Comparison of ENCODE assay signal across 8 cellular contexts in the genomic region with DNA sequence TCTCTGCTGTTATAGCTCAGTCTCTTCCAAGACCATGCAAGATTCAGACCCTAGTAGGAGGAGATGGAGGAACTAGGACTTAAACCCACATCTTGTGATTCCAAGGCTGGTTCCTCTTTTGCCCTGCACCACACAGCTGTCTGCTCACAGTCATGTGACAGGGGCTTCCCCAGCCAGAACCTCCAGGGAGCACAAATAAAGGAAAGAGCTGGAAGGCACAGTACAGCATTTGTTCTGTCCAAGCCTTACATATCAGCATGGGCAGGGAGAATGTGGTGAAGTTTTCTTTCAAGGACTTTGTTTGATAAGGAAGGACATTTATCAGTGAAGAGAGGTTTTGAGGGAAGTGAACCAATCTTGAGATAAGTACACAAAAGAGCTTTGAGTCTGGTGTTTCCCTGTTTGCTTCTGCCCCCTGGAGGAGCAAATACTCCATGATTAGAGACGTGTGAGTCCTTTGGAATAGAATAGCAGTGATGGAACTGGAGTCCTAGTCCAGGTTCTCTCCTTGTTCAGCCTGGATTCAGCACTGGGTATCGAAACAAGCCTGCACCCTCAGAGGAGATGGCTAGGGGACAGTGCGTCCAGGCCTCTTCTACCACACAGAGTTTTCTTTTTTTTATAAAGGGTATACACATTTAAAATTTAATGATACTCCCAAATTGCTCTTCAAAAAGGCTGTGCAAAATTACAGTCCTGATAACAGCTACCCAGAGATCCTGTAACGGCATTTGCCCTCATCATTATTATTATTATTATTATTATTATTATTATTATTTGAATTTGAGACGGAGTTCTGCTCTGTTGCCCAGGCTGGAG. TPM values are rescaled to one million over a fixed set of nuclear protein-coding genes. Genes with fewer than 3 reads are reported as not detected.
A peak's percentile ranks its signal among the peaks of the same experiment; 100 is the strongest.
DNase-seq lines count a peak whose midpoint lies in the region; ATAC-seq and TF ChIP-seq lines count a peak whose summit lies in the region.

No MANE protein-coding gene starts in this region.

- H3K4me1 Mint-ChIP-seq in activated naive CD8-positive, alpha-beta T cell treated with anti-CD3 and anti-CD28 coated beads, Interleukin-2, amount 10 ng/mL, durations not matched to agents 7 days and 5 days, result peaks cover 9% of the 10 kb centered on the region

- H3K4me3 Mint-ChIP-seq in activated naive CD8-positive, alpha-beta T cell treated with anti-CD3 and anti-CD28 coated beads, Interleukin-2, amount 10 ng/mL, durations not matched to agents 7 days and 5 days, result peak overlapping the region; percentile 17

- H3K4me2 ChIP-seq in parathyroid adenoma (ENCODE audit: low read length), result peak overlapping the region; percentile 26

- H3K9me3 ChIP-seq in HUES64 (ENCODE audit: insufficient read depth, low read depth, low read length) (no peaks in the 10 kb centered on the region), Panc1 (ENCODE audit: control insufficient read depth, insufficient read depth, low read depth, low read length) (no peaks in the 10 kb centered on the region), parathyroid adenoma (ENCODE audit: control insufficient read depth, low read length) (no peaks in the 10 kb centered on the region)

- WGBS in HUES64, result 63% methylated on average over 3 of the region's 5 CpGs

- H3K4me1 ChIP-seq in HUES64 (ENCODE audit: insufficient read depth, low read length), result peaks cover 5% of the 10 kb centered on the region
- peaks cover 8% of the 10 kb centered on the region for H3K4me1 ChIP-seq in Panc1 (ENCODE audit: control insufficient read depth, insufficient read depth, low read length)
- H3K4me1 ChIP-seq in parathyroid adenoma, result no peaks in the 10 kb centered on the region

- no peaks in the 10 kb centered on the region for H3K27me3 Mint-ChIP-seq in activated naive CD8-positive, alpha-beta T cell treated with anti-CD3 and anti-CD28 coated beads, Interleukin-2, amount 10 ng/mL, durations not matched to agents 7 days and 5 days

- no peaks in the 10 kb centered on the region for H3K9me3 Mint-ChIP-seq in activated naive CD8-positive, alpha-beta T cell treated with anti-CD3 and anti-CD28 coated beads, Interleukin-2, amount 10 ng/mL, durations not matched to agents 7 days and 5 days

- H2AFZ ChIP-seq in parathyroid adenoma, result no peak overlapping the region

- H3K36me3 Mint-ChIP-seq in activated naive CD8-positive, alpha-beta T cell treated with anti-CD3 and anti-CD28 coated beads, Interleukin-2, amount 10 ng/mL, durations not matched to agents 7 days and 5 days, result peaks cover 25% of the 10 kb centered on the region

- intact Hi-C loops in Panc1 (cut with micrococcal nuclease; ENCODE audit: unreplicated experiment), result no loop called here
- intact Hi-C loops in Right ventricle myocardium superior (cut with DNase I), result loop anchor here (5.0 to 10.0 kb wide), 2 partner anchors 41 to 84 kb away; partner anchors contain the start of genes CFLAR, HYCC2 and NDUFB3

- DNase-seq in NCI-H2107 treated with DMSO at 0.1 percent for 48 hours (lab: John Stamatoyannopoulos, UW; ENCODE audit: unreplicated experiment) (peak; percentile 51), NCI-H2107 (lab: John Stamatoyannopoulos, UW) (no peak), Panc1 (ENCODE audit: low read depth, low spot score) (peak; percentile 67), Right ventricle myocardium superior (peak; percentile 77)
- no peak for DNase-seq in activated naive CD8-positive, alpha-beta T cell treated with anti-CD3 and anti-CD28 coated beads, Interleukin-2, amount 10 ng/mL, durations not matched to agents 7 days and 5 days

- H3K4me3 ChIP-seq in HUES64 (ENCODE audit: low read length) (no peak overlapping the region), Panc1 (ENCODE audit: low read depth in 2 of 2, low read length in 2 of 2) (no peak overlapping the region), parathyroid adenoma (ENCODE audit: low read depth, low read length) (peak overlapping the region; percentile 26)

- CTCF ChIA-PET in Panc1 (lab: Charles Lee), result interaction anchor here (0.6 to 1.4 kb wide), 9 partner anchors 36 to 253 kb away, joined by 3 to 9 read pairs (median 4); partner anchors contain the start of genes CFLAR and FLACC1

- ATAC-seq in GM21576 (IDR thresholded peaks at IDR 0.05; ENCODE audit: unreplicated experiment) (peak; percentile 93), Panc1 (peak; percentile 92), Right ventricle myocardium superior (ENCODE audit: poor library complexity) (peak; percentile 80)
- peak; percentile 87 for ATAC-seq in activated naive CD8-positive, alpha-beta T cell treated with anti-CD3 and anti-CD28 coated beads, Interleukin-2, amount 10 ng/mL, durations not matched to agents 7 days and 5 days (ENCODE audit: low read depth)

- BruUV-seq in Panc1 (replicated peaks; lab: Mats Ljungman, UMichigan), result no TSS peak

- peak; percentile 79 for TF ChIP-seq CTCF in Panc1 (IDR thresholded peaks at IDR 0.05)
- peak; percentile 46 for TF ChIP-seq CTCF in parathyroid adenoma (IDR thresholded peaks at IDR 0.05)

- no peaks in the 10 kb centered on the region for H3K79me2 ChIP-seq in parathyroid adenoma

- H3K27ac ChIP-seq in HUES64 (ENCODE audit: low read depth, low read length) (no peak overlapping the region), Panc1 (ENCODE audit: low read length) (peak overlapping the region; percentile 45; the same call in 1 of the 2 replicates), parathyroid adenoma (no peak overlapping the region)

- H3K9ac ChIP-seq in HUES64 (ENCODE audit: low read depth, low read length) (peak overlapping the region; percentile 41; the same call in 1 of the 2 replicates), parathyroid adenoma (no peak overlapping the region)

- H3K36me3 ChIP-seq in HUES64 (ENCODE audit: insufficient read depth, low read length) (peaks cover 10% of the 10 kb centered on the region), Panc1 (ENCODE audit: control insufficient read depth, insufficient read depth, low read length) (peaks cover 6% of the 10 kb centered on the region), parathyroid adenoma (ENCODE audit: control insufficient read depth, insufficient read depth, low read length) (no peaks in the 10 kb centered on the region)

- no peaks in the 10 kb centered on the region for H3K27me3 ChIP-seq in HUES64 (ENCODE audit: insufficient read depth, low read length)
- H3K27me3 ChIP-seq in Panc1 (ENCODE audit: control insufficient read depth, insufficient read depth, low read length), result no peaks in the 10 kb centered on the region
- H3K27me3 ChIP-seq in parathyroid adenoma (ENCODE audit: control insufficient read depth, insufficient read depth, low read length), result no peaks in the 10 kb centered on the region

- POLR2A ChIA-PET in Panc1 (lab: Charles Lee), result interaction anchor here (0.7 kb wide), 1 partner anchor 40 kb away, joined by 4 read pairs; no protein-coding TSS in a partner anchor
- POLR2A ChIA-PET in activated naive CD8-positive, alpha-beta T cell treated with anti-CD3 and anti-CD28 coated beads, Interleukin-2, amount 10 ng/mL, durations not matched to agents 7 days and 5 days (lab: Charles Lee), result interaction anchor here (0.7 to 3.1 kb wide), 6 partner anchors 13 to 294 kb away, joined by 3 to 46 read pairs (median 4); partner anchors contain the start of genes CFLAR, CLK1, NDUFB3 and ORC2

- H3K27ac Mint-ChIP-seq in activated naive CD8-positive, alpha-beta T cell treated with anti-CD3 and anti-CD28 coated beads, Interleukin-2, amount 10 ng/mL, durations not matched to agents 7 days and 5 days, result peak overlapping the region; percentile 85

- in situ Hi-C loops in Panc1 (cut with HindIII; ENCODE audit: low pct_unique_long_range_greater_than_20kb, low sequenced_read_pairs), result no loop called here

RNA-seq across cellular contexts. Expression of gene CASP10, which starts 24.6 kb away (rescaled TPM):
- 1.6 TPM for polyA plus RNA-seq in HUES64 (2013, experiment 1 of 2)
- polyA plus RNA-seq in HUES64 (2013, experiment 2 of 2), result 1.7 TPM
- total RNA-seq in Panc1 (2021; ENCODE audit: unreplicated experiment) (0.87 TPM), Right ventricle myocardium superior (5.4 TPM)
- 0.11 TPM for polyA plus RNA-seq in Panc1 (2012; ENCODE audit: insufficient read length)
- total RNA-seq in activated naive CD8-positive, alpha-beta T cell treated with anti-CD3 and anti-CD28 coated beads, Interleukin-2, amount 10 ng/mL, durations not matched to agents 7 days and 5 days, result 10 to 100 TPM; 45.2 to 46.1 TPM

RNA-seq across cellular contexts. Expression of gene CFLAR, which starts 42.4 kb away (rescaled TPM):
- 5.7 TPM for polyA plus RNA-seq in HUES64 (2013, experiment 1 of 2)
- polyA plus RNA-seq in HUES64 (2013, experiment 2 of 2), result 8.0 TPM
- 46.3 TPM for total RNA-seq in Panc1 (2021; ENCODE audit: unreplicated experiment)
- polyA plus RNA-seq in Panc1 (2012; ENCODE audit: insufficient read length), result 22.2 TPM
- 100 to 1,000 TPM; 139 to 140 TPM for total RNA-seq in activated naive CD8-positive, alpha-beta T cell treated with anti-CD3 and anti-CD28 coated beads, Interleukin-2, amount 10 ng/mL, durations not matched to agents 7 days and 5 days
- 251 TPM for total RNA-seq in Right ventricle myocardium superior

Comparison
In these comparisons a context has a peak if more than half of its experiments do, and no peak if none do; other contexts are left out.
1. DNase-seq: peak in NCI-H2107 treated with DMSO at 0.1 percent for 48 hours (single experiment), Panc1 (single experiment) and Right ventricle myocardium superior (single experiment); none in NCI-H2107 (single experiment) and activated naive CD8-positive, alpha-beta T cell treated with anti-CD3 and anti-CD28 coated beads, Interleukin-2, amount 10 ng/mL, durations not matched to agents 7 days and 5 days (single experiment).
2. Peak in every context shown above with its lines, with median percentiles within 50 percentile points of each other: ATAC-seq.